Comparison of ENCODE assay signal across 10 cellular contexts in the genomic region with DNA sequence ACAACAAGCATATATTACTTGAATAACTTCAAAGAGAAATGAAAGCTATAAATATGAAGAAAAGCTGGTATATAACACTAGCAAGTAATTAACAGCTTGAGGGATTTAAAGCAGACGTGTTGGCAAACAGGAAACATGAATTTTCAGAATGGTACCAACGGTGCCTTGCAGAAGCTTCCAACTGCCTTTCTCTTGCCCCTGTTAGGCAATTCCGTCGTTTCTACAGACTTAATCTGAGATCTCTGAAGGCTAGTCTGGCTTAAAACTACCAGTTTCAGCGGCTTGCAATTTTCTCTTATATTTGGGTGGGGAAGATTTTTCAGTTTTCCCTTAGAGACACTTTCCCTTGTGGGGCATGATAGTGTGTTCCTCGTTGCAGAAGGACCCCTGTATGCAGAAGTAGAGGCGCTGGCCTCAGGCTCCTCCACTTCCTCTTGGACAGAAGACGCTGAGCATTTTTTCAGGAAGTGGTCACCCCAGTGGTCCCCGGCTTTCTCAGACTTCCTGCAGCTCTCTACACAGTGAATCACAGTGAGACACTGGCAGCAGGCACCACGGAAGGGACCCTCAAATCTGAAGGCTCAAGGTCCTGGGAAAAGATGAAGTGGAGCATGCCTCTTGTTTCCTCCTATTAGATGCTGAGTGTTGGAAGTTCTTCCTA. TPM values are rescaled to one million over a fixed set of nuclear protein-coding genes. Genes with fewer than 3 reads are reported as not detected.
A peak's percentile ranks its signal among the peaks of the same experiment; 100 is the strongest.
DNase-seq lines count a peak whose midpoint lies in the region; ATAC-seq and TF ChIP-seq lines count a peak whose summit lies in the region.
"Had no signal": no experiment of that assay in that cellular context is flagged by ENCODE, and none has a peak within 500 bp of the region (broad histone marks: within the 10 kb centered on the region; RNA-seq: fewer than 3 reads in every experiment).

No MANE protein-coding gene starts in this region.

- H3K9me3 Mint-ChIP-seq in HFFc6 = peaks cover 4% of the 10 kb centered on the region; the same call in 1 of the 2 replicates

- no peaks in the 10 kb centered on the region for H3K36me3 ChIP-seq in smooth muscle cell (ENCODE audit: low read depth)

- peaks cover 22% of the 10 kb centered on the region for H3K4me1 Mint-ChIP-seq in HFFc6 (ENCODE audit: low read depth)

- H3F3A ChIP-seq in smooth muscle cell (ENCODE audit: low read depth) = no peaks in the 10 kb centered on the region

- no peak overlapping the region for H3K27ac ChIP-seq in smooth muscle cell (ENCODE audit: low read depth)
- H3K27ac ChIP-seq: body of pancreas had no signal

- DNase-seq in ELR (ENCODE audit: low read depth) (peak; percentile 42), SIG-M5 (lab: John Stamatoyannopoulos, UW) (peak; percentile 56), medulla oblongata (ENCODE audit: extremely low spot score) (peak; percentile 72), HFFc6 (no peak), AG08396 (ENCODE audit: low spot score) (no peak), smooth muscle cell (lab: John Stamatoyannopoulos, UW; ENCODE audit: unreplicated experiment) (no peak)
- no peak for DNase-seq in activated effector memory CD4-positive, alpha-beta T cell treated with Interleukin-2 at 50 U/mL for 16 hours
- DNase-seq: DMS153 had no signal

- no peaks in the 10 kb centered on the region for H3K4me1 ChIP-seq in smooth muscle cell (ENCODE audit: low read depth)
- H3K4me1 ChIP-seq: body of pancreas had no signal

- H2AFZ ChIP-seq in smooth muscle cell (ENCODE audit: low read depth) = no peak overlapping the region

- H3K27me3 ChIP-seq in smooth muscle cell (ENCODE audit: low read depth) = no peaks in the 10 kb centered on the region

- H4K20me1 ChIP-seq in smooth muscle cell (ENCODE audit: low read depth) = no peaks in the 10 kb centered on the region

- ATAC-seq in HG02763 (IDR thresholded peaks at IDR 0.05; ENCODE audit: unreplicated experiment) = peak; percentile 54
- ATAC-seq: body of pancreas had no signal

- no peaks in the 10 kb centered on the region for H3K79me2 ChIP-seq in smooth muscle cell (ENCODE audit: low read depth)

- H3K27me3 Mint-ChIP-seq in HFFc6 (ENCODE audit: insufficient read depth) = peaks cover 4% of the 10 kb centered on the region

- WGBS in smooth muscle cell (ENCODE audit: low lambda C conversion rate) = 62% methylated on average over 10 of the region's 10 CpGs

- no peak for TF ChIP-seq CTCF in HFFc6 (IDR thresholded peaks at IDR 0.05)
- no peak for TF ChIP-seq CTCF in smooth muscle cell (IDR thresholded peaks at IDR 0.05; ENCODE audit: borderline replicate concordance, insufficient read depth, poor library complexity, severe bottlenecking)

- no peaks in the 10 kb centered on the region for H3K9me3 ChIP-seq in smooth muscle cell (replicated peaks; ENCODE audit: low read depth)
- H3K9me3 ChIP-seq: body of pancreas had no signal

- peaks cover 5% of the 10 kb centered on the region for H3K36me3 Mint-ChIP-seq in HFFc6 (ENCODE audit: low read depth)

- no peak overlapping the region for H3K4me3 Mint-ChIP-seq in HFFc6

- H3K27ac Mint-ChIP-seq in HFFc6 = no peak overlapping the region

- H3K4me3 ChIP-seq in smooth muscle cell = no peak overlapping the region
- H3K4me3 ChIP-seq: body of pancreas had no signal

- no peak overlapping the region for H3K9ac ChIP-seq in smooth muscle cell (ENCODE audit: low read depth)

- H3K4me2 ChIP-seq in smooth muscle cell = no peak overlapping the region

RNA-seq across cellular contexts. Expression of a gene that starts 56.2 kb away (rescaled TPM):
- under 1 TPM in 4 of 6 experiments, not detected in 2; 0.29 to 0.53 (median 0.42) TPM for total RNA-seq in HFFc6 (2021; fragmentation: NEBNext Ultra II Directional; extraction: Animal tissue kit (Norgen Biotek cat#: 25700))
- total RNA-seq in smooth muscle cell = 0.76 and 1.3 TPM in 2 replicates
- 0.15 and 0.69 TPM in 2 replicates for polyA plus RNA-seq in smooth muscle cell

Comparison
In these comparisons a context has a peak if more than half of its experiments do, and no peak if none do; other contexts are left out.
1. DNase-seq: peak in ELR (single experiment), SIG-M5 (single experiment) and medulla oblongata (single experiment); none in HFFc6 (single experiment), activated effector memory CD4-positive, alpha-beta T cell treated with Interleukin-2 at 50 U/mL for 16 hours (single experiment), AG08396 (single experiment) and smooth muscle cell (single experiment).